Comparison of ENCODE assay signal across 35 cellular contexts in genomic region chr22:23649071-23649501, GRCh38. TPM values are rescaled to one million over a fixed set of nuclear protein-coding genes. Genes with fewer than 3 reads are reported as not detected.
"Had no signal": no experiment of that assay in that cellular context is flagged by ENCODE, and none has a peak within 500 bp of the region (broad histone marks: within the 10 kb centered on the region; RNA-seq: fewer than 3 reads in every experiment).

No MANE protein-coding gene starts in this region.

- H3K9me3 ChIP-seq: breast epithelium, Peyer's patch had no signal

- H3K4me1 ChIP-seq: breast epithelium, Peyer's patch had no signal

- H3K27me3 ChIP-seq: breast epithelium, Peyer's patch had no signal

- H3K36me3 ChIP-seq: breast epithelium had no signal

- H3K27ac ChIP-seq: breast epithelium, Peyer's patch, WERI-Rb-1 had no signal

- ATAC-seq: activated CD8-positive, alpha-beta T cell treated with anti-CD3 and anti-CD28 coated beads for 36 hours; activated naive CD4-positive, alpha-beta T cell treated with anti-CD3 and anti-CD28 coated beads, Interleukin-2, amount 50 U/mL, for 72 hours; activated naive CD8-positive, alpha-beta T cell treated with anti-CD3 and anti-CD28 coated beads, Interleukin-2, amount 50 U/mL, for 24 hours; activated T-cell treated with anti-CD3 and anti-CD28 coated beads, Interleukin-2, amount 50 U/mL, for 72 hours; activated T-helper 17 cell treated with anti-CD3 and anti-CD28 coated beads, Interleukin-2, amount 50 U/mL, for 72 hours; PC-3 had no signal

- DNase-seq: activated CD4-positive, alpha-beta T cell treated with anti-CD3 and anti-CD28 coated beads for 1 hour; activated CD4-positive, alpha-beta T cell treated with anti-CD3 and anti-CD28 coated beads for 48 hours; activated CD4-positive, alpha-beta T cell treated with anti-CD3 and anti-CD28 coated beads, Interleukin-2, amount 50 U/mL, for 4 hours; activated CD4-positive, CD25-positive, alpha-beta regulatory T cell; activated CD8-positive, alpha-beta T cell treated with anti-CD3 and anti-CD28 coated beads for 36 hours; activated gamma-delta T cell treated with Interleukin-2 at 50 U/mL for 16 hours; activated naive CD4-positive, alpha-beta T cell treated with anti-CD3 and anti-CD28 coated beads for 36 hours; activated naive CD8-positive, alpha-beta T cell treated with anti-CD3 and anti-CD28 coated beads, Interleukin-2, amount 50 U/mL, for 24 hours; activated T-cell treated with anti-CD3 and anti-CD28 coated beads, Interleukin-2, amount 50 U/mL, for 1 hour; activated T-cell treated with anti-CD3 and anti-CD28 coated beads, Interleukin-2, amount 50 U/mL, for 72 hours; anterior cingulate cortex; caudate nucleus; KG1; MM.1S; MV-4-11; NCI-H1092; NCI-H1436 treated with DMSO at 0.1 percent for 48 hours; NCI-H1694 treated with DMSO at 0.1 percent for 48 hours; NCI-H2029; NCI-H345; NCI-H524 treated with DMSO at 0.1 percent for 48 hours; PC-3; RPMI8226; SW 1271; T-helper 1 cell; T-helper 2 cell; T-helper 9 cell; WERI-Rb-1 had no signal

- H3K4me3 ChIP-seq: breast epithelium, Peyer's patch had no signal

RNA-seq across cellular contexts. Expression of gene DRICH1, which starts 17.0 kb away (rescaled TPM):
- total RNA-seq: LHCN-M2, NCI-H460 had no signal
- polyA plus RNA-seq: IgD-negative memory B cell had no signal

RNA-seq across cellular contexts. Expression of gene RGL4, which starts 41.7 kb away (rescaled TPM):
- total RNA-seq: LHCN-M2, PC-3, Peyer's patch had no signal
